ENCODE assay signal across 7 cellular contexts in genomic region chr2:720842-721241, GRCh38.
"Had no signal": no experiment of that assay in that cellular context is flagged by ENCODE, and none has a peak within 500 bp of the region (broad histone marks: within the 10 kb centered on the region; RNA-seq: fewer than 3 reads in every experiment).

No MANE protein-coding gene starts in this region.

- H3K9me3 Mint-ChIP-seq: H9 had no signal

- DNase-seq: GOT3, H9, HCEC 1CT, KG1 had no signal

- H3K4me1 Mint-ChIP-seq: IgD-negative memory B cell had no signal

- H3K4me3 Mint-ChIP-seq: H9, IgD-negative memory B cell had no signal

- H3K36me3 Mint-ChIP-seq: IgD-negative memory B cell had no signal

- H3K27ac Mint-ChIP-seq: H9, IgD-negative memory B cell had no signal

- FAIRE-seq: H54 had no signal

- H3K27ac ChIP-seq: HL-60 had no signal
